ENCODE assay signal across 27 cellular contexts in genomic region chr6:35184580-35185301, GRCh38. TPM values are rescaled to one million over a fixed set of nuclear protein-coding genes. Genes with fewer than 3 reads are reported as not detected.
A peak's percentile ranks its signal among the peaks of the same experiment; 100 is the strongest.
DNase-seq lines count a peak whose midpoint lies in the region; ATAC-seq, FAIRE-seq and TF ChIP-seq lines count a peak whose summit lies in the region.
"Had no signal": no experiment of that assay in that cellular context is flagged by ENCODE, and none has a peak within 500 bp of the region (broad histone marks: within the 10 kb centered on the region; RNA-seq: fewer than 3 reads in every experiment).

No MANE protein-coding gene starts in this region.

- TF ChIP-seq CTCF in left ventricle myocardium inferior (IDR thresholded peaks at IDR 0.05; ENCODE audit: borderline replicate concordance), result no peak
- TF ChIP-seq CTCF in K562 (IDR thresholded peaks at IDR 0.05 in 2 of 3, conservative IDR thresholded peaks at IDR 0.05 in 1 of 3; ENCODE audit: insufficient read depth in 2 of 3, low read depth in 1 of 3, low read length in 3 of 3), result no peak
- no peak for TF ChIP-seq CTCF in lower lobe of right lung (IDR thresholded peaks at IDR 0.05)
- no peak for TF ChIP-seq CTCF in suprapubic skin (IDR thresholded peaks at IDR 0.05)

- H3K4me3 ChIP-seq in left ventricle myocardium inferior, result no peak overlapping the region
- no peak overlapping the region for H3K4me3 ChIP-seq in K562
- H3K4me3 ChIP-seq in lower lobe of right lung, result no peak overlapping the region
- no peak overlapping the region for H3K4me3 ChIP-seq in aorta (ENCODE audit: low read length in 2 of 2)
- no peak overlapping the region for H3K4me3 ChIP-seq in suprapubic skin
- no peak overlapping the region for H3K4me3 ChIP-seq in mesendoderm (ENCODE audit: low read length)
- H3K4me3 ChIP-seq: esophagus muscularis mucosa had no signal

- no peak overlapping the region for H3K18ac ChIP-seq in mesendoderm (ENCODE audit: low read length)

- TF ChIP-seq POLR2A in K562 (conservative IDR thresholded peaks at IDR 0.05) (no peak), suprapubic skin (IDR thresholded peaks at IDR 0.05) (no peak)

- no peak overlapping the region for H3K27ac Mint-ChIP-seq in activated naive CD8-positive, alpha-beta T cell treated with anti-CD3 and anti-CD28 coated beads, Interleukin-2, amount 50 U/mL, for 24 hours
- H3K27ac Mint-ChIP-seq: activated CD4-positive, alpha-beta T cell treated with anti-CD3 and anti-CD28 coated beads, Interleukin-2, amount 10 ng/mL, durations not matched to agents 24 days and 14 days; effector memory CD8-positive, alpha-beta T cell; natural killer cell had no signal

- TF ChIP-seq EP300 in K562 (IDR thresholded peaks at IDR 0.05; ENCODE audit: low read length) (no peak), suprapubic skin (IDR thresholded peaks at IDR 0.05) (no peak)

- peak overlapping the region in 1 of 2 experiments; percentile 40; a peak in 1 of 4 replicates for H3K9ac ChIP-seq in K562 (ENCODE audit: insufficient read depth in 1 of 2, low read depth in 2 of 2, low read length in 2 of 2)
- no peak overlapping the region for H3K9ac ChIP-seq in mesendoderm (ENCODE audit: low read length)
- H3K9ac ChIP-seq: KMS-11 had no signal

- H3K79me2 ChIP-seq in K562 (ENCODE audit: control insufficient read depth, insufficient read depth, low read length) (no peaks in the 10 kb centered on the region), mesendoderm (ENCODE audit: control insufficient read depth, insufficient read depth, low read length) (no peaks in the 10 kb centered on the region)

- H3K4me1 ChIP-seq in left ventricle myocardium inferior (peaks cover 61% of the 10 kb centered on the region), K562 (replicated peaks in 1 of 2; ENCODE audit: control insufficient read depth in 2 of 2, insufficient read depth in 2 of 2, low read length in 2 of 2) (peaks cover 10 to 37% of the 10 kb centered on the region in 2 experiments; a peak in 4 of 5 replicates), lower lobe of right lung (peaks cover 26% of the 10 kb centered on the region), aorta (ENCODE audit: control insufficient read depth in 1 of 2, insufficient read depth in 2 of 2, low read length in 2 of 2) (peaks cover 2 to 7% of the 10 kb centered on the region in 2 donors), suprapubic skin (peaks cover 19% of the 10 kb centered on the region), mesendoderm (ENCODE audit: control insufficient read depth, low read depth, low read length) (peaks cover 6% of the 10 kb centered on the region)

- in situ Hi-C loops in K562 (cut with MboI), result no loop called here

- H2AFZ ChIP-seq in K562 (ENCODE audit: low read depth, low read length), result no peak overlapping the region

- H3K23ac ChIP-seq in mesendoderm (ENCODE audit: low read length), result no peak overlapping the region

- FAIRE-seq in K562 (lab: Jason Lieb, UNC), result no peak
- FAIRE-seq: H54, HTR-8/SVneo had no signal

- H4K5ac ChIP-seq in mesendoderm (ENCODE audit: low read length), result no peak overlapping the region

- H3K9me3 ChIP-seq in left ventricle myocardium inferior (replicated peaks) (no peaks in the 10 kb centered on the region), K562 (replicated peaks; ENCODE audit: control insufficient read depth, insufficient read depth, low read depth, low read length) (no peaks in the 10 kb centered on the region), lower lobe of right lung (no peaks in the 10 kb centered on the region), aorta (ENCODE audit: control insufficient read depth, low read length) (no peaks in the 10 kb centered on the region), suprapubic skin (no peaks in the 10 kb centered on the region)
- H3K9me3 ChIP-seq: esophagus muscularis mucosa had no signal

- no peaks in the 10 kb centered on the region for H4K20me1 ChIP-seq in K562 (replicated peaks; ENCODE audit: control insufficient read depth, insufficient read depth, low read length)

- H2BK120ac ChIP-seq in mesendoderm (ENCODE audit: low read depth, low read length), result no peak overlapping the region

- ATAC-seq in Right ventricle myocardium inferior (no peak), K562 (peak; percentile 15; the same call in 1 of the 3 replicates), lower lobe of right lung (no peak), aorta (ENCODE audit: low FRiP score) (no peak)
- no peak for ATAC-seq in activated naive CD8-positive, alpha-beta T cell treated with anti-CD3 and anti-CD28 coated beads, Interleukin-2, amount 50 U/mL, for 24 hours
- ATAC-seq: effector memory CD8-positive, alpha-beta T cell; natural killer cell had no signal

- no peaks in the 10 kb centered on the region for H3K9me1 ChIP-seq in K562 (ENCODE audit: control insufficient read depth, insufficient read depth, low read length)

- POLR2A ChIA-PET in K562 (lab: Yijun Ruan, JAX), result interaction anchor here (0.6 to 0.9 kb wide), 3 partner anchors 18 to 310 kb away, joined by 3 to 4 read pairs (median 3); partner anchors contain the start of gene ZNF76

- no peaks in the 10 kb centered on the region for H3K79me1 ChIP-seq in mesendoderm (ENCODE audit: low read length)

- H3K27me3 ChIP-seq in left ventricle myocardium inferior (ENCODE audit: low read depth) (peaks cover 9% of the 10 kb centered on the region), K562 (ENCODE audit: control insufficient read depth in 2 of 2, insufficient read depth in 2 of 2, low read length in 2 of 2) (peaks cover 9 to 16% of the 10 kb centered on the region in 2 experiments; a peak in 3 of 5 replicates), lower lobe of right lung (ENCODE audit: low read depth) (peaks cover 11% of the 10 kb centered on the region), aorta (ENCODE audit: control insufficient read depth in 1 of 2, insufficient read depth in 2 of 2, low read length in 1 of 2) (no peaks in the 10 kb centered on the region), suprapubic skin (no peaks in the 10 kb centered on the region), mesendoderm (ENCODE audit: insufficient read depth, low read length, poor library complexity) (no peaks in the 10 kb centered on the region)
- H3K27me3 ChIP-seq: esophagus muscularis mucosa had no signal

- H3K56ac ChIP-seq in mesendoderm (ENCODE audit: low read length), result no peak overlapping the region

- TF ChIP-seq RAD21 in K562 (CRISPR knock-in tag; conservative IDR thresholded peaks at IDR 0.05 in 1 of 2, IDR thresholded peaks at IDR 0.05 in 1 of 2), result no peak

- CTCF ChIA-PET in K562 (lab: Yijun Ruan, JAX; ENCODE audit: low intra/inter-chr PET ratio), result no interaction called here

- peaks cover 20% of the 10 kb centered on the region for H3K27me3 Mint-ChIP-seq in activated naive CD8-positive, alpha-beta T cell treated with anti-CD3 and anti-CD28 coated beads, Interleukin-2, amount 50 U/mL, for 24 hours

- H4K8ac ChIP-seq in mesendoderm (ENCODE audit: low read depth, low read length), result no peak overlapping the region

- no peak overlapping the region for H3K4me3 Mint-ChIP-seq in activated naive CD8-positive, alpha-beta T cell treated with anti-CD3 and anti-CD28 coated beads, Interleukin-2, amount 50 U/mL, for 24 hours
- H3K4me3 Mint-ChIP-seq: activated CD4-positive, alpha-beta T cell treated with anti-CD3 and anti-CD28 coated beads, Interleukin-2, amount 10 ng/mL, durations not matched to agents 24 days and 14 days; effector memory CD8-positive, alpha-beta T cell; natural killer cell had no signal

- no peak overlapping the region for H2BK15ac ChIP-seq in mesendoderm (replicated peaks; ENCODE audit: low read depth)

- H3K27ac ChIP-seq in left ventricle myocardium inferior (replicated peaks) (peak overlapping the region; percentile 80), K562 (ENCODE audit: extremely low read depth, low read depth, low read length) (no peak overlapping the region), lower lobe of right lung (peak overlapping the region; percentile 46), aorta (ENCODE audit: low read depth in 1 of 2, low read length in 2 of 2) (peak overlapping the region; percentile 36 to 82), suprapubic skin (no peak overlapping the region), mesendoderm (ENCODE audit: low read depth, low read length) (no peak overlapping the region)
- H3K27ac ChIP-seq: KMS-11 had no signal

- 14% methylated on average over 9 of the region's 9 CpGs for WGBS in K562 (ENCODE audit: insufficient coverage, low coverage, missing lambda C conversion rate)
- 51 to 56% methylated on average over 9 of the region's 9 CpGs for WGBS in aorta, 2 donors
- WGBS in suprapubic skin, result 66% methylated on average over 9 of the region's 9 CpGs
- no CpG with 5 or more reads among the region's 9 CpGs for WGBS in mesendoderm (ENCODE audit: extremely low coverage, insufficient coverage, low lambda C conversion rate)

- no peak overlapping the region for H3K4me2 ChIP-seq in K562 (ENCODE audit: insufficient read depth, low read length)
- no peak overlapping the region for H3K4me2 ChIP-seq in mesendoderm (ENCODE audit: low read length)
- H3K4me2 ChIP-seq: KMS-11 had no signal

- H3K36me3 Mint-ChIP-seq in activated naive CD8-positive, alpha-beta T cell treated with anti-CD3 and anti-CD28 coated beads, Interleukin-2, amount 50 U/mL, for 24 hours (ENCODE audit: low read depth), result no peaks in the 10 kb centered on the region
- H3K36me3 Mint-ChIP-seq: natural killer cell had no signal

- H3K9me3 Mint-ChIP-seq in activated naive CD8-positive, alpha-beta T cell treated with anti-CD3 and anti-CD28 coated beads, Interleukin-2, amount 50 U/mL, for 24 hours, result no peaks in the 10 kb centered on the region
- H3K9me3 Mint-ChIP-seq: activated CD4-positive, alpha-beta T cell treated with anti-CD3 and anti-CD28 coated beads, Interleukin-2, amount 10 ng/mL, durations not matched to agents 24 days and 14 days; effector memory CD8-positive, alpha-beta T cell; natural killer cell had no signal

- no peak overlapping the region for H3K4ac ChIP-seq in mesendoderm (ENCODE audit: low read depth, low read length)

- intact Hi-C loops in left ventricle myocardium inferior (cut with micrococcal nuclease), result no loop called here
- intact Hi-C loops in Right ventricle myocardium inferior (cut with DNase I), result no loop called here
- intact Hi-C loops in K562 (cut with micrococcal nuclease), result no loop called here
- intact Hi-C loops in lower lobe of right lung (cut with DNase I), result no loop called here
- intact Hi-C loops in aorta (cut with DNase I), result loop anchor here (5.0 kb wide), 1 partner anchor 37 kb away; no protein-coding TSS in a partner anchor

- no peak overlapping the region for H2AK5ac ChIP-seq in mesendoderm (ENCODE audit: low read length)

- no peaks in the 10 kb centered on the region for H3K4me1 Mint-ChIP-seq in activated naive CD8-positive, alpha-beta T cell treated with anti-CD3 and anti-CD28 coated beads, Interleukin-2, amount 50 U/mL, for 24 hours
- H3K4me1 Mint-ChIP-seq: natural killer cell had no signal

- DNase-seq in left ventricle myocardium inferior (no peak), Right ventricle myocardium inferior (ENCODE audit: missing footprints) (no peak), K562 (ENCODE audit: extremely low read depth in 1 of 4, low spot score in 3 of 4) (no peak), lower lobe of right lung (no peak), aorta (no peak), suprapubic skin (ENCODE audit: low spot score in 2 of 2) (no peak), mesendoderm (no peak)
- DNase-seq in activated naive CD8-positive, alpha-beta T cell treated with anti-CD3 and anti-CD28 coated beads, Interleukin-2, amount 50 U/mL, for 24 hours, result no peak
- DNase-seq: activated CD4-positive, alpha-beta T cell treated with anti-CD3 and anti-CD28 coated beads, Interleukin-2, amount 10 ng/mL, durations not matched to agents 24 days and 14 days; activated T-cell treated with anti-CD3 and anti-CD28 coated beads, Interleukin-2, amount 50 U/mL, for 1 hour; cortex of kidney; effector memory CD8-positive, alpha-beta T cell; foreskin melanocyte; natural killer cell; NCI-H1436 treated with DMSO at 0.1 percent for 48 hours; NCI-H2107; stimulated activated CD4-positive, alpha-beta T cell treated with anti-CD3 and anti-CD28 coated beads, Interleukin-2, amount 100 ng/mL, for 24 hours; SW 1271 had no signal

- no TSS peak for BruUV-seq in K562 (replicated peaks; lab: Mats Ljungman, UMichigan)

- H3K36me3 ChIP-seq in left ventricle myocardium inferior (no peaks in the 10 kb centered on the region), K562 (ENCODE audit: control insufficient read depth, insufficient read depth, low read length) (no peaks in the 10 kb centered on the region), lower lobe of right lung (no peaks in the 10 kb centered on the region), aorta (ENCODE audit: control insufficient read depth in 1 of 2, insufficient read depth in 2 of 2, low read length in 1 of 2) (no peaks in the 10 kb centered on the region), suprapubic skin (no peaks in the 10 kb centered on the region), mesendoderm (ENCODE audit: control insufficient read depth, insufficient read depth, low read length) (no peaks in the 10 kb centered on the region)
- H3K36me3 ChIP-seq: esophagus muscularis mucosa had no signal

- no peak overlapping the region for H2BK5ac ChIP-seq in mesendoderm (ENCODE audit: low read length)

RNA-seq across cellular contexts. Expression of gene SCUBE3, which starts 29.0 kb away (rescaled TPM):
- 8.8 TPM for total RNA-seq in left ventricle myocardium inferior
- total RNA-seq in Right ventricle myocardium inferior, result 10.3 TPM
- total RNA-seq in K562 (2011; cell fraction: chromatin; rRNA removed; ENCODE audit: low replicate concordance), result not detected in 2 replicates
- total RNA-seq in K562 (2011; cell fraction: nucleolus; rRNA removed), result not detected in 2 replicates
- not detected in 2 replicates for total RNA-seq in K562 (2011; cell fraction: nucleoplasm; rRNA removed)
- not detected in 2 replicates for total RNA-seq in K562 (2014; rRNA removed)
- not detected in 2 replicates for total RNA-seq in K562 (2014; rRNA removed; fragmentation: Illumina TruSeq; extraction: Trizol)
- not detected in 2 replicates for total RNA-seq in K562 (2015; rRNA removed; fragmentation: Illumina TruSeq; extraction: Trizol)
- total RNA-seq in K562 (2021), result 0.02 TPM in 1 of 2 replicates, not detected in the other
- not detected in 2 replicates for polyA plus RNA-seq in K562 (2011; rRNA removed)
- not detected in 2 replicates for polyA plus RNA-seq in K562 (2011; cell fraction: cytosol; rRNA removed)
- not detected in 2 replicates for polyA plus RNA-seq in K562 (2011; cell fraction: nucleus; rRNA removed)
- 0.08 and 0.19 TPM in 2 replicates for polyA plus RNA-seq in K562 (2012)
- polyA plus RNA-seq in K562 (2014; fragmentation: Illumina TruSeq; extraction: Trizol), result not detected in 2 replicates
- under 1 TPM; 0.01 to 0.11 TPM for polyA plus RNA-seq in K562 (2014; fragmentation: Nextera tagmentation; extraction: Ambion mirVana)
- not detected in 2 replicates for polyA plus RNA-seq in K562 (2014; rRNA removed)
- not detected in 2 replicates for polyA minus RNA-seq in K562 (2011; rRNA and poly(A)+ RNA removed)
- polyA minus RNA-seq in K562 (2011; cell fraction: cytosol; rRNA and poly(A)+ RNA removed), result not detected in 2 replicates
- polyA minus RNA-seq in K562 (2011; cell fraction: nucleus; rRNA and poly(A)+ RNA removed), result not detected in 2 replicates
- total RNA-seq in lower lobe of right lung, result 0.56 TPM
- 10 to 100 TPM; 57.6 to 63.6 TPM for total RNA-seq in aorta
- polyA plus RNA-seq in aorta, result 10 to 100 TPM in 1 of 2 donors, 1 to 10 TPM in 1; 9.1 to 50.9 TPM
- 1 to 10 TPM in 1 of 4 donors, under 1 TPM in 3; 0.23 to 1.1 (median 0.73) TPM for total RNA-seq in suprapubic skin
- 0.60 TPM for polyA plus RNA-seq in mesendoderm (2013, experiment 1 of 2)
- 0.53 TPM for polyA plus RNA-seq in mesendoderm (2013, experiment 2 of 2)
- total RNA-seq: mononuclear cell had no signal

RNA-seq across cellular contexts. Expression of gene TCP11, which starts 43.6 kb away (rescaled TPM):
- not detected for total RNA-seq in left ventricle myocardium inferior
- not detected for total RNA-seq in Right ventricle myocardium inferior
- total RNA-seq in K562 (2011; cell fraction: chromatin; rRNA removed; ENCODE audit: low replicate concordance), result not detected in 2 replicates
- not detected in 2 replicates for total RNA-seq in K562 (2011; cell fraction: nucleolus; rRNA removed)
- not detected in 2 replicates for total RNA-seq in K562 (2011; cell fraction: nucleoplasm; rRNA removed)
- not detected in 2 replicates for total RNA-seq in K562 (2014; rRNA removed)
- total RNA-seq in K562 (2014; rRNA removed; fragmentation: Illumina TruSeq; extraction: Trizol), result not detected in 2 replicates
- total RNA-seq in K562 (2015; rRNA removed; fragmentation: Illumina TruSeq; extraction: Trizol), result not detected in 2 replicates
- total RNA-seq in K562 (2021), result not detected in 2 replicates
- not detected in 2 replicates for polyA plus RNA-seq in K562 (2011; rRNA removed)
- 0.15 TPM in 1 of 2 replicates, not detected in the other for polyA plus RNA-seq in K562 (2011; cell fraction: cytosol; rRNA removed)
- not detected in 2 replicates for polyA plus RNA-seq in K562 (2011; cell fraction: nucleus; rRNA removed)
- polyA plus RNA-seq in K562 (2012), result not detected in 2 replicates
- polyA plus RNA-seq in K562 (2014; fragmentation: Illumina TruSeq; extraction: Trizol), result not detected in 2 replicates
- polyA plus RNA-seq in K562 (2014; fragmentation: Nextera tagmentation; extraction: Ambion mirVana), result not detected
- not detected in 2 replicates for polyA plus RNA-seq in K562 (2014; rRNA removed)
- 0.18 TPM in 1 of 2 replicates, not detected in the other for polyA minus RNA-seq in K562 (2011; rRNA and poly(A)+ RNA removed)
- polyA minus RNA-seq in K562 (2011; cell fraction: cytosol; rRNA and poly(A)+ RNA removed), result not detected in 2 replicates
- not detected in 2 replicates for polyA minus RNA-seq in K562 (2011; cell fraction: nucleus; rRNA and poly(A)+ RNA removed)
- total RNA-seq in lower lobe of right lung, result not detected
- total RNA-seq in aorta, result under 1 TPM in 1 of 2 donors, not detected in 1; 0.36 TPM
- polyA plus RNA-seq in aorta, result not detected
- total RNA-seq in suprapubic skin, result 1 to 10 TPM in 1 of 4 donors, not detected in 3; 4.2 TPM
- 0.08 TPM for polyA plus RNA-seq in mesendoderm (2013, experiment 1 of 2)
- polyA plus RNA-seq in mesendoderm (2013, experiment 2 of 2), result 0.06 TPM
- total RNA-seq: activated CD4-positive, alpha-beta T cell treated with anti-CD3 and anti-CD28 coated beads, Interleukin-2, amount 10 ng/mL, durations not matched to agents 24 days and 14 days; activated CD8-positive, alpha-beta memory T cell treated with anti-CD3 and anti-CD28 coated beads for 36 hours; mononuclear cell; natural killer cell; omental fat pad; Right ventricle myocardium superior; ureter had no signal

Comparison
In these comparisons a context has a peak if more than half of its experiments do, and no peak if none do; other contexts are left out.
1. H3K27ac ChIP-seq: peak in left ventricle myocardium inferior (single experiment), lower lobe of right lung (single experiment) and aorta (2 of 2); none in K562 (single experiment), suprapubic skin (single experiment) and mesendoderm (single experiment).
2. intact Hi-C loops: an anchor here in aorta (5.0 kb wide); none called in left ventricle myocardium inferior, Right ventricle myocardium inferior, K562 and lower lobe of right lung.